Comparison of ENCODE assay signal across 8 cellular contexts in the genomic region with DNA sequence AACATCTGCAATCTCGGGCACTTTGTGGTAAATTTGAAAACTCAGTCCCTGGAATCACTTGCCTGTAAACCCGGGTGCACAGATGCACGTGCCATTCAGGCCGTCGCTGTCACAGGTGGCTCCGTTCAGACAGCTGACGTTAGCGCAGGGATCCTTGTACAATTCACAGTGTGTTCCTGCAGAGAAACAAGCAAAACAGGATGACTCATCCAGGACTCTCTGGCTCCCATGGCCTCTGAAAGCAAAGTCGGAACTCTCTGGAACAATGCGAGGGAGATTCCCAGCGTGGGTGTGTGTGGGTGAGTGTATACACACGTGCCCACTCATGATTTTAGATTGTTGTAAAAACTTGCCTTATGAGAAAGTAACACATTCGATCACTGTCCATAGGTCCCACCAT.
DNase-seq lines count a peak whose midpoint lies in the region; ATAC-seq, FAIRE-seq and TF ChIP-seq lines count a peak whose summit lies in the region.

No MANE protein-coding gene starts in this region.

- peak overlapping the region; percentile 85 for H3K9ac ChIP-seq in keratinocyte (ENCODE audit: control insufficient read depth, extremely low read depth, insufficient read depth, low read length)

- intact Hi-C loops in ascending aorta (cut with DNase I), result loop anchor here (2.0 kb wide), 1 partner anchor 38 kb away; no protein-coding TSS in a partner anchor

- peak; percentile 99 for FAIRE-seq in keratinocyte (lab: Jason Lieb, UNC)

- peak overlapping the region; percentile 86 for H3K27ac Mint-ChIP-seq in HFFc6
- no peak overlapping the region for H3K27ac Mint-ChIP-seq in activated CD8-positive, alpha-beta memory T cell treated with anti-CD3 and anti-CD28 coated beads, Interleukin-2, amount 10 ng/mL, durations not matched to agents 7 days and 5 days

- H3K36me3 Mint-ChIP-seq in HFFc6 (ENCODE audit: low read depth), result no peaks in the 10 kb centered on the region
- no peaks in the 10 kb centered on the region for H3K36me3 Mint-ChIP-seq in activated CD8-positive, alpha-beta memory T cell treated with anti-CD3 and anti-CD28 coated beads, Interleukin-2, amount 10 ng/mL, durations not matched to agents 7 days and 5 days

- H3K4me3 Mint-ChIP-seq in HFFc6, result peak overlapping the region; percentile 46
- no peak overlapping the region for H3K4me3 Mint-ChIP-seq in activated CD8-positive, alpha-beta memory T cell treated with anti-CD3 and anti-CD28 coated beads, Interleukin-2, amount 10 ng/mL, durations not matched to agents 7 days and 5 days

- H3K4me3 ChIP-seq in ascending aorta (peak overlapping the region in 1 of 2 donors; percentile 14), keratinocyte (ENCODE audit: control insufficient read depth in 2 of 3, extremely low read depth in 1 of 3, insufficient read depth in 2 of 3, low read depth in 1 of 3, low read length in 3 of 3) (peak overlapping the region in 2 of 3 experiments; percentile 8 to 54)

- DNase-seq in HFFc6 (peak; percentile 74), ascending aorta (ENCODE audit: low spot score in 2 of 2) (peak; percentile 74 to 88), keratinocyte (ENCODE audit: low read depth, low spot score) (peak; percentile 93), superior temporal gyrus (ENCODE audit: extremely low spot score) (peak; percentile 69), foreskin melanocyte (no peak)
- no peak for DNase-seq in activated CD8-positive, alpha-beta memory T cell treated with anti-CD3 and anti-CD28 coated beads, Interleukin-2, amount 10 ng/mL, durations not matched to agents 7 days and 5 days

- H3K27me3 ChIP-seq in ascending aorta (no peaks in the 10 kb centered on the region), keratinocyte (ENCODE audit: control insufficient read depth, extremely low read depth, insufficient read depth, low read length) (no peaks in the 10 kb centered on the region)

- no peaks in the 10 kb centered on the region for H3K9me3 Mint-ChIP-seq in HFFc6
- no peaks in the 10 kb centered on the region for H3K9me3 Mint-ChIP-seq in activated CD8-positive, alpha-beta memory T cell treated with anti-CD3 and anti-CD28 coated beads, Interleukin-2, amount 10 ng/mL, durations not matched to agents 7 days and 5 days (ENCODE audit: low read depth)

- no peaks in the 10 kb centered on the region for H3K36me3 ChIP-seq in ascending aorta
- H3K36me3 ChIP-seq in keratinocyte (ENCODE audit: control insufficient read depth in 2 of 2, extremely low read depth in 1 of 2, insufficient read depth in 2 of 2, low read length in 2 of 2), result no peaks in the 10 kb centered on the region

- CTCF ChIA-PET in activated CD8-positive, alpha-beta memory T cell treated with anti-CD3 and anti-CD28 coated beads, Interleukin-2, amount 10 ng/mL, durations not matched to agents 7 days and 5 days (lab: Charles Lee), result no interaction called here

- ATAC-seq in GM18870 (IDR thresholded peaks at IDR 0.05; ENCODE audit: unreplicated experiment) (no peak), GM18519 (IDR thresholded peaks at IDR 0.05; ENCODE audit: low FRiP score, unreplicated experiment) (no peak)
- no peak for ATAC-seq in activated CD8-positive, alpha-beta memory T cell treated with anti-CD3 and anti-CD28 coated beads, Interleukin-2, amount 10 ng/mL, durations not matched to agents 7 days and 5 days

- H2AFZ ChIP-seq in keratinocyte (ENCODE audit: control insufficient read depth, low read length), result no peak overlapping the region

- H3K4me1 Mint-ChIP-seq in HFFc6 (ENCODE audit: low read depth), result peaks cover 40% of the 10 kb centered on the region
- H3K4me1 Mint-ChIP-seq in activated CD8-positive, alpha-beta memory T cell treated with anti-CD3 and anti-CD28 coated beads, Interleukin-2, amount 10 ng/mL, durations not matched to agents 7 days and 5 days, result no peaks in the 10 kb centered on the region

- H3K9me3 ChIP-seq in ascending aorta (no peaks in the 10 kb centered on the region), keratinocyte (ENCODE audit: control insufficient read depth, low read depth, low read length) (no peaks in the 10 kb centered on the region)

- dilution Hi-C loops in keratinocyte (cut with MboI; ENCODE audit: extremely low pct_ligation_motif_present, low sequenced_read_pairs), result no loop called here

- H3K4me1 ChIP-seq in ascending aorta, result peaks cover 15 to 44% of the 10 kb centered on the region in 2 donors
- peaks cover 30% of the 10 kb centered on the region for H3K4me1 ChIP-seq in keratinocyte (ENCODE audit: control insufficient read depth, extremely low read depth, insufficient read depth, low read length)

- no peaks in the 10 kb centered on the region for H4K20me1 ChIP-seq in keratinocyte (ENCODE audit: control insufficient read depth, extremely low read depth, insufficient read depth, low read length)

- TF ChIP-seq CTCF in HFFc6 (IDR thresholded peaks at IDR 0.05), result no peak
- no peak for TF ChIP-seq CTCF in ascending aorta (IDR thresholded peaks at IDR 0.05)
- TF ChIP-seq CTCF in keratinocyte (optimal IDR thresholded peaks at IDR 0.05 in 1 of 3, IDR thresholded peaks at IDR 0.05 in 1 of 3, conservative IDR thresholded peaks at IDR 0.05 in 1 of 3; ENCODE audit: extremely low read depth in 1 of 3, insufficient read depth in 2 of 3, low read length in 3 of 3), result no peak

- no peaks in the 10 kb centered on the region for H3K79me2 ChIP-seq in keratinocyte (ENCODE audit: control insufficient read depth, insufficient read depth, low read length)

- peak overlapping the region; percentile 57 for H3K4me2 ChIP-seq in keratinocyte (ENCODE audit: control insufficient read depth, extremely low read depth, insufficient read depth, low read depth, low read length)

- H3K27ac ChIP-seq in ascending aorta (peak overlapping the region; percentile 90), keratinocyte (ENCODE audit: control insufficient read depth, insufficient read depth, low read length) (peak overlapping the region; percentile 100)

- H3K27me3 Mint-ChIP-seq in HFFc6 (ENCODE audit: insufficient read depth), result no peaks in the 10 kb centered on the region; the same call in 1 of the 2 replicates
- H3K27me3 Mint-ChIP-seq in activated CD8-positive, alpha-beta memory T cell treated with anti-CD3 and anti-CD28 coated beads, Interleukin-2, amount 10 ng/mL, durations not matched to agents 7 days and 5 days, result no peaks in the 10 kb centered on the region

- H3K9me1 ChIP-seq in keratinocyte (ENCODE audit: control insufficient read depth, extremely low read depth, insufficient read depth, low read length), result no peaks in the 10 kb centered on the region

Comparison
In these comparisons a context has a peak if more than half of its experiments do, and no peak if none do; other contexts are left out.
1. DNase-seq: peak in HFFc6 (single experiment), ascending aorta (2 of 2), keratinocyte (single experiment) and superior temporal gyrus (single experiment); none in foreskin melanocyte (single experiment) and activated CD8-positive, alpha-beta memory T cell treated with anti-CD3 and anti-CD28 coated beads, Interleukin-2, amount 10 ng/mL, durations not matched to agents 7 days and 5 days (single experiment).